In genomic region chr1:40710581-40711315, GRCh38 we compare ENCODE assay signal across 8 cellular contexts. TPM values are rescaled to one million over a fixed set of nuclear protein-coding genes. Genes with fewer than 3 reads are reported as not detected.
DNase-seq lines count a peak whose midpoint lies in the region; ATAC-seq, FAIRE-seq and TF ChIP-seq lines count a peak whose summit lies in the region.

No MANE protein-coding gene starts in this region.

- intact Hi-C loops in endothelial cell of umbilical vein (cut with micrococcal nuclease), result no loop called here

- H3K4me1 Mint-ChIP-seq in nephron, result peaks cover 29% of the 10 kb centered on the region

- peak overlapping the region; percentile 96 to 99 (median 99) for H3K27ac Mint-ChIP-seq in nephron

- no peaks in the 10 kb centered on the region for H3K9me3 Mint-ChIP-seq in nephron

- CTCF ChIA-PET in endothelial cell of umbilical vein (lab: Charles Lee), result interaction anchor here (1.1 to 1.9 kb wide), 5 partner anchors 8 to 59 kb away, joined by 3 to 7 read pairs (median 3); partner anchors contain the start of gene NFYC

- H3K4me1 ChIP-seq in BLaER1 (peaks cover 59% of the 10 kb centered on the region), NT2/D1 (ENCODE audit: insufficient read depth, insufficient read length) (no peaks in the 10 kb centered on the region), endothelial cell of umbilical vein (ENCODE audit: control insufficient read depth, extremely low read depth, insufficient read depth, low read length) (peaks cover 26% of the 10 kb centered on the region)

- no peak overlapping the region for H2AFZ ChIP-seq in endothelial cell of umbilical vein (ENCODE audit: low read depth, low read length)

- in situ Hi-C loops in GM13976 (cut with MboI; ENCODE audit: low sequenced_read_pairs, unreplicated experiment), result no loop called here

- peaks cover 18% of the 10 kb centered on the region for H3K79me2 ChIP-seq in endothelial cell of umbilical vein (ENCODE audit: control insufficient read depth, insufficient read depth, low read length)

- no peak for FAIRE-seq in endothelial cell of umbilical vein (lab: Jason Lieb, UNC)

- DNase-seq in NT2/D1 (ENCODE audit: low read depth, low spot score), result no peak
- DNase-seq in endothelial cell of umbilical vein (ENCODE audit: low read depth, low spot score), result peak; percentile 15
- DNase-seq in GM13976 (ENCODE audit: low spot score), result no peak

- H3K36me3 ChIP-seq in BLaER1, result peaks cover 20% of the 10 kb centered on the region; the same call in 1 of the 2 replicates
- peaks cover 18% of the 10 kb centered on the region for H3K36me3 ChIP-seq in NT2/D1 (ENCODE audit: insufficient read depth, insufficient read length, low read length)
- peaks cover 0 to 2% of the 10 kb centered on the region in 2 experiments for H3K36me3 ChIP-seq in endothelial cell of umbilical vein (ENCODE audit: control insufficient read depth in 2 of 2, extremely low read depth in 1 of 2, insufficient read depth in 2 of 2, low read length in 2 of 2)

- no peak for TF ChIP-seq POLR2A in endothelial cell of umbilical vein (IDR thresholded peaks at IDR 0.05; ENCODE audit: low read depth, low read length)

- peaks cover 15% of the 10 kb centered on the region; the same call in 1 of the 2 replicates for H4K20me1 ChIP-seq in BLaER1
- no peaks in the 10 kb centered on the region for H4K20me1 ChIP-seq in endothelial cell of umbilical vein (replicated peaks; ENCODE audit: control insufficient read depth, extremely low read depth, insufficient read depth, low read length)

- no peak for ATAC-seq in HG02623 (IDR thresholded peaks at IDR 0.05; ENCODE audit: unreplicated experiment)
- ATAC-seq in HG02840 (IDR thresholded peaks at IDR 0.05; ENCODE audit: low FRiP score, unreplicated experiment), result no peak
- no peak for ATAC-seq in HG03196 (IDR thresholded peaks at IDR 0.05; ENCODE audit: unreplicated experiment)

- H3K9ac ChIP-seq in BLaER1 (no peak overlapping the region), NT2/D1 (ENCODE audit: insufficient read length, low read depth) (peak overlapping the region; percentile 68), endothelial cell of umbilical vein (replicated peaks; ENCODE audit: extremely low read depth, insufficient read depth, low read length) (no peak overlapping the region)

- TF ChIP-seq CTCF in endothelial cell of umbilical vein (IDR thresholded peaks at IDR 0.05; ENCODE audit: extremely low read depth in 1 of 2, insufficient read depth in 1 of 2, low read depth in 1 of 2, low read length in 2 of 2) (no peak), nephron (IDR thresholded peaks at IDR 0.05; ENCODE audit: unreplicated experiment in 3 of 3) (no peak), GM13976 (IDR thresholded peaks at IDR 0.05; ENCODE audit: borderline replicate concordance, control extremely low read depth, extremely low read depth, insufficient read depth, missing control alignments) (no peak)

- H3K4me2 ChIP-seq in BLaER1 (peak overlapping the region; percentile 71), endothelial cell of umbilical vein (ENCODE audit: insufficient read depth, low read length) (peak overlapping the region; percentile 46)

- peaks cover 8% of the 10 kb centered on the region for H3K36me3 Mint-ChIP-seq in nephron (ENCODE audit: low read depth)

- H3K27me3 ChIP-seq in BLaER1 (no peaks in the 10 kb centered on the region), NT2/D1 (ENCODE audit: insufficient read depth, insufficient read length) (no peaks in the 10 kb centered on the region), endothelial cell of umbilical vein (ENCODE audit: control insufficient read depth in 2 of 2, insufficient read depth in 2 of 2, low read length in 2 of 2) (no peaks in the 10 kb centered on the region)

- H3K9me1 ChIP-seq in endothelial cell of umbilical vein (replicated peaks; ENCODE audit: control insufficient read depth, extremely low read depth, insufficient read depth, low read length), result no peaks in the 10 kb centered on the region

- H3K4me3 Mint-ChIP-seq in nephron, result peak overlapping the region; percentile 92 to 99 (median 95)

- H3K4me3 ChIP-seq in BLaER1, result no peak overlapping the region
- H3K4me3 ChIP-seq in NT2/D1 (ENCODE audit: insufficient read length, low read depth), result peak overlapping the region; percentile 60
- H3K4me3 ChIP-seq in endothelial cell of umbilical vein (replicated peaks in 1 of 3; ENCODE audit: insufficient read depth in 1 of 3, low read depth in 1 of 3, low read length in 3 of 3), result peak overlapping the region in 1 of 3 experiments; percentile 72

- dilution Hi-C loops in endothelial cell of umbilical vein (cut with MboI; ENCODE audit: extremely low pct_ligation_motif_present, low sequenced_read_pairs), result no loop called here

- H3K27me3 Mint-ChIP-seq in nephron (ENCODE audit: low read depth), result no peaks in the 10 kb centered on the region

- H3K9me3 ChIP-seq in BLaER1, result peaks cover 19% of the 10 kb centered on the region
- no peaks in the 10 kb centered on the region for H3K9me3 ChIP-seq in NT2/D1 (ENCODE audit: insufficient read depth, low read length)
- H3K9me3 ChIP-seq in endothelial cell of umbilical vein (replicated peaks; ENCODE audit: control insufficient read depth, insufficient read depth, low read length), result no peaks in the 10 kb centered on the region

- H3K27ac ChIP-seq in BLaER1 (no peak overlapping the region), endothelial cell of umbilical vein (ENCODE audit: insufficient read depth, low read depth, low read length) (no peak overlapping the region)

- TSS peak; percentile 37 for BruUV-seq in endothelial cell of umbilical vein (replicated peaks; lab: Mats Ljungman, UMichigan)

- POLR2A ChIA-PET in endothelial cell of umbilical vein (lab: Charles Lee), result interaction anchor here (1.6 kb wide), 1 partner anchor 19 kb away, joined by 5 read pairs; the partner anchor contains the start of gene NFYC

TF ChIP-seq in endothelial cell of umbilical vein, 7 proteins besides CTCF, POLR2A, EP300 and RAD21:
- TF ChIP-seq GATA2 (IDR thresholded peaks at IDR 0.05; ENCODE audit: insufficient read depth, insufficient read length, low read depth, low read length) (no peak), JUN (IDR thresholded peaks at IDR 0.05; ENCODE audit: borderline replicate concordance, insufficient read depth, insufficient read length, low read depth) (no peak), FOS (IDR thresholded peaks at IDR 0.05; ENCODE audit: borderline replicate concordance, insufficient read depth, low read length) (no peak), EZH2 (IDR thresholded peaks at IDR 0.05; ENCODE audit: borderline replicate concordance, low read depth, low read length, severe bottlenecking) (no peak), MYC (IDR thresholded peaks at IDR 0.05; ENCODE audit: low read depth, low read length) (no peak), POLR2AphosphoS5 (IDR thresholded peaks at IDR 0.05; ENCODE audit: insufficient read depth, low read depth, low read length) (no peak), MAX (IDR thresholded peaks at IDR 0.05; ENCODE audit: insufficient read depth, insufficient read length) (no peak)
TF ChIP-seq in endothelial cell of umbilical vein: peak in this region for 0.

RNA-seq across cellular contexts. Expression of gene NFYC, which starts 19.2 kb away (rescaled TPM):
- total RNA-seq in endothelial cell of umbilical vein, result 44.0 and 51.1 TPM in 2 replicates
- 81.7 and 91.7 TPM in 2 replicates for polyA plus RNA-seq in endothelial cell of umbilical vein
- polyA plus RNA-seq in endothelial cell of umbilical vein (2011; cell fraction: cytosol; rRNA removed), result 50.5 and 55.2 TPM in 2 replicates
- polyA plus RNA-seq in endothelial cell of umbilical vein (2011; cell fraction: nucleus; rRNA removed), result 72.1 and 73.5 TPM in 2 replicates
- polyA plus RNA-seq in endothelial cell of umbilical vein (2012), result 20.6 and 29.0 TPM in 2 replicates
- 51.9 and 58.8 TPM in 2 replicates for polyA minus RNA-seq in endothelial cell of umbilical vein
- polyA minus RNA-seq in endothelial cell of umbilical vein (2011; cell fraction: cytosol; rRNA and poly(A)+ RNA removed), result 48.7 TPM
- 38.7 and 48.5 TPM in 2 replicates for polyA minus RNA-seq in endothelial cell of umbilical vein (2011; cell fraction: nucleus; rRNA and poly(A)+ RNA removed)

RNA-seq across cellular contexts. Expression of gene RIMS3, which starts 45.3 kb away (rescaled TPM):
- total RNA-seq in endothelial cell of umbilical vein, result 0.14 and 0.15 TPM in 2 replicates
- 0.08 and 0.14 TPM in 2 replicates for polyA plus RNA-seq in endothelial cell of umbilical vein
- 0.08 and 0.13 TPM in 2 replicates for polyA plus RNA-seq in endothelial cell of umbilical vein (2011; cell fraction: cytosol; rRNA removed)
- polyA plus RNA-seq in endothelial cell of umbilical vein (2011; cell fraction: nucleus; rRNA removed), result 0.18 and 0.21 TPM in 2 replicates
- 0.09 and 0.29 TPM in 2 replicates for polyA plus RNA-seq in endothelial cell of umbilical vein (2012)
- 0.21 and 0.63 TPM in 2 replicates for polyA minus RNA-seq in endothelial cell of umbilical vein
- 0.31 TPM for polyA minus RNA-seq in endothelial cell of umbilical vein (2011; cell fraction: cytosol; rRNA and poly(A)+ RNA removed)
- 0.05 and 0.29 TPM in 2 replicates for polyA minus RNA-seq in endothelial cell of umbilical vein (2011; cell fraction: nucleus; rRNA and poly(A)+ RNA removed)
